ENCODE assay signal across 25 cellular contexts in the genomic region with DNA sequence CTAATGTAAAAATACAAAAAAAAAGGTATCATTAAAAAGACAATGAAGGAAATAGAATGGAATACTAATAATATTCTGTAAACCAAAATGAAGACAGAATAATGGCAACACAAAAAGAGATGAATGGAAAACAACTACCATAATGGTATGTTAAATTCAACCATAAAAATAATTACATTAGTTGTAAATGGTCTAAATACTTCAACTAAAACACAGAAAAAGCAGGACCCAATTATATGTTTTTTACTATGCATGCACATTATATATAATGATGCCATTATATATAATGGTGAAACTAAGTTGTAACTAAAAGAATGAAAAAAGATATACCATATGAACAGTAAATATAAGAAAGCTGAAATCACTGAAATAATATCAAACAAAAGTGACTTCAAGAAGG.
"Had no signal": no experiment of that assay in that cellular context is flagged by ENCODE, and none has a peak within 500 bp of the region (broad histone marks: within the 10 kb centered on the region; RNA-seq: fewer than 3 reads in every experiment).

No MANE protein-coding gene starts in this region.

- H3K27me3 ChIP-seq: ovary, spleen, tibial nerve, uterus had no signal

- H3K4me1 ChIP-seq: left ventricle myocardium inferior, prostate gland, uterus had no signal

- H3K4me3 ChIP-seq: left ventricle myocardium inferior, lung, mucosa of descending colon, ovary, prostate gland, skin epidermis, spleen, tibial nerve, uterus had no signal

- ATAC-seq: mucosa of descending colon; naive thymus-derived CD4-positive, alpha-beta T cell; natural killer cell treated with Interleukin-12 subunit alpha and Interleukin-12 subunit beta and Interleukin-15 and Interleukin-18, amount 100 ng/mL, for 72 hours; right cardiac atrium; sciatic nerve; stimulated activated memory B cell treated with anti-CD40 and anti-IgM and Interleukin-4, amounts not matched to agents 10 μg/mL and 1 μg/mL and 100 μg/mL, for 72 hours; stimulated activated naive CD8-positive, alpha-beta T cell treated with anti-CD3 and anti-CD28 coated beads, Interleukin-15, amount 100 ng/mL, for 72 hours had no signal

- H3K36me3 ChIP-seq: left ventricle myocardium inferior, ovary, prostate gland, spleen, tibial nerve had no signal

- H3K9me3 ChIP-seq: mucosa of descending colon, ovary, prostate gland, uterus had no signal

- H3K27ac ChIP-seq: left ventricle myocardium inferior, ovary, prostate gland, skin epidermis, spleen, tibial nerve, uterus had no signal

- DNase-seq: hippocampal formation; left ventricle myocardium inferior; mesendoderm; mucosa of descending colon; naive thymus-derived CD4-positive, alpha-beta T cell; ovary; posterior cingulate gyrus; retina; right cardiac atrium; spleen; stimulated activated CD4-positive, alpha-beta T cell treated with anti-CD3 and anti-CD28 coated beads, Interleukin-1b, Interleukin-23, amount 100 ng/mL, for 48 hours; stimulated activated CD4-positive, alpha-beta T cell treated with anti-CD3 and anti-CD28 coated beads, Interleukin-2, amount 100 ng/mL, for 48 hours; stimulated activated CD4-positive, alpha-beta T cell treated with anti-CD3 and anti-CD28 coated beads, Interleukin-4, amount 100 ng/mL, for 4 hours; stimulated activated CD8-positive, alpha-beta memory T cell treated with anti-CD3 and anti-CD28 coated beads, Interleukin-4, amount 100 ng/mL, for 48 hours; stimulated activated naive CD4-positive, alpha-beta T cell treated with Interleukin-2 at 50 U/mL for 16 hours; stimulated activated naive CD8-positive, alpha-beta T cell treated with anti-CD3 and anti-CD28 coated beads, Interleukin-15, amount 100 ng/mL, for 72 hours; substantia nigra; uterus had no signal
